In the genomic region with DNA sequence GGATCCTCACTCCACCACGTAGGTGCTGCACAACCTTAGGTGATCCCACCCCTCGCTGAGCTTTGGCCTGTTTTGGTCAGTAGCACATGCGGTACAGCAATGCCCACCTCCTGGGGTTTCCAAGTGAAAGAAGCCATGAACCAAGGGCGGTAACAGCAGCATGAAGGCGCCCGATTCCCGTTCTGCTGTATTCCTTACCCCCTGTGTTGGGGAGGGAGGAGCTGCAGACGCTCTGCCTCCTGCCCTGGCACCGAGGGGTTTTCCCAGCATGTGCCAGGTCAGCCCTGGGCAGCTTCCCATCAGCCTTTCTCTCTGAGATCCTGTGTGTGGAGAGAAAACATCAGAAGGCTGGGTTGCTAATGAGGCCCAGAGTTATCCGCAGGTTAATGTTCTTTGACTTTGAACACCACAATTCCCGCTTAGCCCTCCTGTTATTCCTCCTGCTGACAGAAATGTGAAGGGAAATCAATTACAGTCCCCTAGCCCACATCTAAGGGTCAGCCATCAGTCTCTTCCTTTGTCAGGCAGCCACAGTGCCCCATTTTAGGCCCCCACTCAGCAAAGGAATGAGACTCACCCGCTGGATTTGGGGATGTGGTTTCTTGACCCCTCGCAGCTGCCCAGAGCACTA, we compare ENCODE assay signal across 17 cellular contexts.
DNase-seq lines count a peak whose midpoint lies in the region; ATAC-seq lines count a peak whose summit lies in the region.
"Had no signal": no experiment of that assay in that cellular context is flagged by ENCODE, and none has a peak within 500 bp of the region (broad histone marks: within the 10 kb centered on the region; RNA-seq: fewer than 3 reads in every experiment).

No MANE protein-coding gene starts in this region.

- no peak overlapping the region for H3K4me3 ChIP-seq in HUES64 (ENCODE audit: low read length)
- H3K4me3 ChIP-seq in H7 (ENCODE audit: insufficient read depth, low read depth, low read length): no peak overlapping the region
- H3K4me3 ChIP-seq: Peyer's patch had no signal

- H3K36me3 ChIP-seq in HUES64 (ENCODE audit: insufficient read depth, low read length) (peaks cover 5% of the 10 kb centered on the region; the same call in 1 of the 2 replicates), H7 (replicated peaks; ENCODE audit: control insufficient read depth, insufficient read depth, low read length) (no peaks in the 10 kb centered on the region; the same call in none of the 2 replicates)
- H3K36me3 ChIP-seq: Peyer's patch had no signal

- H3K27me3 ChIP-seq in HUES64 (ENCODE audit: insufficient read depth, low read length) (no peaks in the 10 kb centered on the region), H7 (ENCODE audit: control insufficient read depth, insufficient read depth, low read length) (no peaks in the 10 kb centered on the region)
- H3K27me3 ChIP-seq: Peyer's patch had no signal

- H3K4me1 ChIP-seq in HUES64 (ENCODE audit: insufficient read depth, low read length): peaks cover 27% of the 10 kb centered on the region; the same call in 1 of the 2 replicates

- peak; percentile 34 for DNase-seq in myocyte (ENCODE audit: low read depth)
- DNase-seq in superior temporal gyrus (ENCODE audit: extremely low spot score): peak; percentile 78
- no peak for DNase-seq in D341Med (ENCODE audit: low spot score)
- DNase-seq in NCI-H2227 treated with DMSO at 0.1 percent for 48 hours (lab: John Stamatoyannopoulos, UW): no peak
- no peak for DNase-seq in H7
- DNase-seq: activated CD8-positive, alpha-beta T cell treated with anti-CD3 and anti-CD28 coated beads for 36 hours; DMS53; left ventricle myocardium superior; naive thymus-derived CD4-positive, alpha-beta T cell; NCI-H1930; NCI-H526 treated with DMSO at 0.1 percent for 48 hours; stimulated activated CD4-positive, alpha-beta T cell treated with anti-CD3 and anti-CD28 coated beads, Interleukin-1b, Interleukin-23, amount 100 ng/mL, for 48 hours had no signal

- WGBS in HUES64: 77% methylated on average over 13 of the region's 13 CpGs

- H3K9me3 ChIP-seq in HUES64 (ENCODE audit: insufficient read depth, low read depth, low read length): no peaks in the 10 kb centered on the region
- H3K9me3 ChIP-seq: Peyer's patch had no signal

- H3K27ac ChIP-seq in HUES64 (ENCODE audit: low read depth, low read length): peak overlapping the region; percentile 71
- peak overlapping the region; percentile 99 for H3K27ac ChIP-seq in cingulate gyrus (ENCODE audit: low read depth, low read length)

- no peak for ATAC-seq in activated CD4-positive, CD25-positive, alpha-beta regulatory T cell treated with anti-CD3 and anti-CD28 coated beads, Interleukin-2, amount 50 U/mL, for 24 hours
- ATAC-seq: activated CD8-positive, alpha-beta T cell treated with anti-CD3 and anti-CD28 coated beads for 36 hours; activated T-helper 17 cell treated with anti-CD3 and anti-CD28 coated beads, Interleukin-2, amount 50 U/mL, for 72 hours; left ventricle myocardium superior; naive thymus-derived CD4-positive, alpha-beta T cell had no signal

- H3K9ac ChIP-seq in HUES64 (ENCODE audit: low read depth, low read length): no peak overlapping the region; the same call in 1 of the 2 replicates

Comparison
In these comparisons a context has a peak if more than half of its experiments do, and no peak if none do; other contexts are left out.
1. DNase-seq: peak in myocyte (single experiment) and superior temporal gyrus (single experiment); none in D341Med (single experiment), NCI-H2227 treated with DMSO at 0.1 percent for 48 hours (single experiment) and H7 (single experiment).